26 cellular contexts compared by ENCODE assay signal in the genomic region with DNA sequence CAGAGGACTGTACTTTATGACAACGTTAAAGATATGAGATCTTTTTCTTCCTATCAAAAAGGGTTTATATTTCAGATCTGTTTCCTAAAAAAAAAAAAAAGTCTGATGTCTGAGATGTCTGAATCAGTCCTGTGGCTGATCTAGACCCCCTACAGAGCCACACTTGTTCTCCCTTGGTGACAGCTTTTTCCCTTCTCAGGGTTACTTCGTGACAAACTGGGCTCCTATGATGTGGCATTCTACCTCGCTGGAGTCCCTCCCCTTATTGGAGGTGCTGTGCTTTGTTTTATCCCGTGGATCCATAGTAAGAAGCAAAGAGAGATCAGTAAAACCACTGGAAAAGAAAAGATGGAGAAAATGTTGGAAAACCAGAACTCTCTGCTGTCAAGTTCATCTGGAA.
"Had no signal": no experiment of that assay in that cellular context is flagged by ENCODE, and none has a peak within 500 bp of the region (broad histone marks: within the 10 kb centered on the region; RNA-seq: fewer than 3 reads in every experiment).

No MANE protein-coding gene starts in this region.

- H3K9me3 Mint-ChIP-seq: activated CD4-positive, alpha-beta memory T cell treated with anti-CD3 and anti-CD28 coated beads, Interleukin-2, amount 10 ng/mL, durations not matched to agents 7 days and 5 days; activated CD4-positive, alpha-beta T cell treated with anti-CD3 and anti-CD28 coated beads, Interleukin-2, amount 10 ng/mL, durations not matched to agents 7 days and 5 days; activated T-cell treated with anti-CD3 and anti-CD28 coated beads, Interleukin-2, amount 50 U/mL, for 24 hours; central memory CD8-positive, alpha-beta T cell; dendritic cell treated with granulocyte-macrophage colony-stimulating factor and Interleukin-4, amounts not matched to agents 40 ng/mL and 50 ng/mL, for 4 days; immature natural killer cell; mesothelial cell of epicardium; naive B cell; type B pancreatic cell; WTC11 had no signal

- H3K36me3 ChIP-seq: esophagus muscularis mucosa, spleen, uterus had no signal

- H3K4me1 Mint-ChIP-seq: activated CD4-positive, alpha-beta memory T cell treated with anti-CD3 and anti-CD28 coated beads, Interleukin-2, amount 10 ng/mL, durations not matched to agents 7 days and 5 days; activated CD4-positive, alpha-beta T cell treated with anti-CD3 and anti-CD28 coated beads, Interleukin-2, amount 10 ng/mL, durations not matched to agents 7 days and 5 days; central memory CD8-positive, alpha-beta T cell; immature natural killer cell; naive B cell had no signal

- DNase-seq: activated CD4-positive, alpha-beta memory T cell treated with anti-CD3 and anti-CD28 coated beads, Interleukin-2, amount 10 ng/mL, durations not matched to agents 7 days and 5 days; activated CD4-positive, alpha-beta T cell treated with anti-CD3 and anti-CD28 coated beads for 1 hour; activated CD4-positive, alpha-beta T cell treated with anti-CD3 and anti-CD28 coated beads, Interleukin-2, amount 10 ng/mL, durations not matched to agents 7 days and 5 days; activated CD8-positive, alpha-beta memory T cell treated with anti-CD3 and anti-CD28 coated beads, Interleukin-2, amount 50 U/mL, for 48 hours; activated gamma-delta T cell treated with Interleukin-2 at 50 U/mL for 16 hours; activated naive CD4-positive, alpha-beta T cell treated with anti-CD3 and anti-CD28 coated beads, Interleukin-2, amount 50 U/mL, for 16 hours; activated T-cell treated with anti-CD3 and anti-CD28 coated beads, Interleukin-2, amount 50 U/mL, for 24 hours; effector CD4-positive, alpha-beta T cell; head of caudate nucleus; hypothalamus; immature natural killer cell; kidney; left colon; naive B cell; occipital lobe; right cardiac atrium; spleen; stimulated activated naive CD4-positive, alpha-beta T cell; T-helper 2 cell; uterus had no signal

- H3K9me3 ChIP-seq: esophagus muscularis mucosa, spleen, uterus had no signal

- H3K4me3 Mint-ChIP-seq: activated CD4-positive, alpha-beta memory T cell treated with anti-CD3 and anti-CD28 coated beads, Interleukin-2, amount 10 ng/mL, durations not matched to agents 7 days and 5 days; activated CD4-positive, alpha-beta T cell treated with anti-CD3 and anti-CD28 coated beads, Interleukin-2, amount 10 ng/mL, durations not matched to agents 7 days and 5 days; activated T-cell treated with anti-CD3 and anti-CD28 coated beads, Interleukin-2, amount 50 U/mL, for 24 hours; central memory CD8-positive, alpha-beta T cell; dendritic cell treated with granulocyte-macrophage colony-stimulating factor and Interleukin-4, amounts not matched to agents 40 ng/mL and 50 ng/mL, for 4 days; immature natural killer cell; mesothelial cell of epicardium; naive B cell; type B pancreatic cell; WTC11 had no signal

- H3K27me3 Mint-ChIP-seq: activated CD4-positive, alpha-beta T cell treated with anti-CD3 and anti-CD28 coated beads, Interleukin-2, amount 10 ng/mL, durations not matched to agents 7 days and 5 days; activated T-cell treated with anti-CD3 and anti-CD28 coated beads, Interleukin-2, amount 50 U/mL, for 24 hours; dendritic cell treated with granulocyte-macrophage colony-stimulating factor and Interleukin-4, amounts not matched to agents 40 ng/mL and 50 ng/mL, for 4 days; naive B cell; type B pancreatic cell had no signal

- H3K4me1 ChIP-seq: esophagus muscularis mucosa, spleen, uterus had no signal

- H3K27ac Mint-ChIP-seq: activated CD4-positive, alpha-beta memory T cell treated with anti-CD3 and anti-CD28 coated beads, Interleukin-2, amount 10 ng/mL, durations not matched to agents 7 days and 5 days; activated CD4-positive, alpha-beta T cell treated with anti-CD3 and anti-CD28 coated beads, Interleukin-2, amount 10 ng/mL, durations not matched to agents 7 days and 5 days; activated T-cell treated with anti-CD3 and anti-CD28 coated beads, Interleukin-2, amount 50 U/mL, for 24 hours; dendritic cell treated with granulocyte-macrophage colony-stimulating factor and Interleukin-4, amounts not matched to agents 40 ng/mL and 50 ng/mL, for 4 days; immature natural killer cell; mesothelial cell of epicardium; type B pancreatic cell; WTC11 had no signal

- H3K36me3 Mint-ChIP-seq: immature natural killer cell, naive B cell, type B pancreatic cell, WTC11 had no signal

- H3K27me3 ChIP-seq: esophagus muscularis mucosa, spleen, uterus had no signal

- H3K4me3 ChIP-seq: esophagus muscularis mucosa, spleen, uterus had no signal

- H3K27ac ChIP-seq: esophagus muscularis mucosa, spleen, uterus had no signal

- ATAC-seq: left colon, right cardiac atrium, WTC11 had no signal
